ENCODE assay signal across 1 cellular context in the genomic region with DNA sequence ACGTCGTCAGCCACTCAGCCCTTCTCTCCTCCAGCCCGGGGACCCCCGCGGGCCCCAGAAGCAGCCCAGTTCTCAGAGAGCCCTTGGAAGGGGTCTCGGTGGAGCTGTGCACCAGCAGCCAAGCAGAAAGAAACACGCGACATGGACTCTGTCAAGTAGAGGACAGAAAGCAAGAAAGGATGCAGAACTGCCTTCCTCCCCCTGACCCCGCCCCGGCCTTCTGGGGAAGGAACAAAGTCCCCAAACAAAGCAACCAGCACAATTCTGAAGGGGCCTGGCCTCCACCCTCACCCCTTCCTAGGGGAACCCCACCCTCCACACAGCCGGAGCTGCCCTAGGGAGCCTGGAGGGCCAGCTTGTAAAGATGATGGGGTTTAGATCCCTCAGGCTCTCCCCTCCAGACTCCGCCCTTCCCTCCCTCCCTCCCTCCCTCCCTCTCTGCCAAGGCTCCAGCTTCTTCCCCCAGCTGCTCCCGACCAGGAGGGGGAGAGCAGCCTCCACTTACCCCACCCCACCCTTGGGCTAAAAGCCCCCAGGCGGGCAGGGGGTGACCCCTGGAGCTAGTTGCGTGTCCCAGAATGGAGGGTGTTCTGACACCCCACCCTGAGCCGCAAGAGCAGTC.
TF ChIP-seq lines count a peak whose summit lies in the region.

No MANE protein-coding gene starts in this region.

TF ChIP-seq in H1, 55 proteins besides CTCF, POLR2A, EP300 and RAD21:
- TF ChIP-seq POLR2AphosphoS5 (IDR thresholded peaks at IDR 0.05; ENCODE audit: low read depth, low read length) (no peak), NANOG (IDR thresholded peaks at IDR 0.05; ENCODE audit: insufficient read depth, low read depth, low read length, poor library complexity, severe bottlenecking) (no peak), SIRT6 (IDR thresholded peaks at IDR 0.05; ENCODE audit: low read length) (no peak), BCL11A (IDR thresholded peaks at IDR 0.05; ENCODE audit: low read depth in 2 of 2, low read length in 2 of 2) (no peak), PHF8 (conservative IDR thresholded peaks at IDR 0.05; ENCODE audit: low read depth, low read length) (no peak), KDM5A (IDR thresholded peaks at IDR 0.05; ENCODE audit: low read length) (no peak)
